ENCODE assay signal across 7 cellular contexts in genomic region chr10:80455461-80456345, GRCh38. TPM values are rescaled to one million over a fixed set of nuclear protein-coding genes. Genes with fewer than 3 reads are reported as not detected.
A peak's percentile ranks its signal among the peaks of the same experiment; 100 is the strongest.
DNase-seq lines count a peak whose midpoint lies in the region; ATAC-seq, FAIRE-seq and TF ChIP-seq lines count a peak whose summit lies in the region.

No MANE protein-coding gene starts in this region.

- peaks cover 24% of the 10 kb centered on the region for H3K4me1 ChIP-seq in IMR-90 (ENCODE audit: control insufficient read depth, insufficient read depth, low read length)
- peaks cover 60% of the 10 kb centered on the region for H3K4me1 ChIP-seq in keratinocyte (ENCODE audit: control insufficient read depth, extremely low read depth, insufficient read depth, low read length)

- H4K20me1 ChIP-seq in IMR-90 (ENCODE audit: insufficient read depth, low read length) (peaks cover 45% of the 10 kb centered on the region), keratinocyte (ENCODE audit: control insufficient read depth, extremely low read depth, insufficient read depth, low read length) (peaks cover 8% of the 10 kb centered on the region)

- H3K14ac ChIP-seq in IMR-90 (replicated peaks; ENCODE audit: low read depth, low read length), result peak overlapping the region; percentile 83; the same call in 1 of the 2 replicates

- TF ChIP-seq POLR2A in IMR-90 (IDR thresholded peaks at IDR 0.05; ENCODE audit: low read depth, low read length), result no peak

- no peak overlapping the region for H3K18ac ChIP-seq in IMR-90 (ENCODE audit: low read depth, low read length)

- in situ Hi-C loops in IMR-90 (cut with MboI; ENCODE audit: low sequenced_read_pairs), result loop anchor here (5.0 to 25.0 kb wide), 2 partner anchors 47 to 293 kb away; no protein-coding TSS in a partner anchor

- H3K9me1 ChIP-seq in IMR-90 (ENCODE audit: insufficient read depth, low read length), result peaks cover 47% of the 10 kb centered on the region
- H3K9me1 ChIP-seq in keratinocyte (ENCODE audit: control insufficient read depth, extremely low read depth, insufficient read depth, low read length), result no peaks in the 10 kb centered on the region

- no peak for DNase-seq in IMR-90
- DNase-seq in activated naive CD8-positive, alpha-beta T cell treated with anti-CD3 and anti-CD28 coated beads, Interleukin-2, amount 50 U/mL, for 24 hours, result no peak
- DNase-seq in keratinocyte (ENCODE audit: low read depth, low spot score), result no peak
- DNase-seq in substantia nigra (lab: John Stamatoyannopoulos, UW), result no peak
- no peak for DNase-seq in DMS79 treated with DMSO at 0.1 percent for 48 hours (lab: John Stamatoyannopoulos, UW)
- DNase-seq in hippocampal formation (lab: John Stamatoyannopoulos, UW), result no peak
- DNase-seq in stimulated activated CD4-positive, alpha-beta T cell treated with anti-CD3 and anti-CD28 coated beads, Interleukin-12 subunit alpha, Interleukin-12 subunit beta, amount 100 ng/mL, for 4 hours, result no peak

- H3K79me2 ChIP-seq in keratinocyte (ENCODE audit: control insufficient read depth, insufficient read depth, low read length), result peaks cover 64% of the 10 kb centered on the region

- intact Hi-C loops in IMR-90 (cut with micrococcal nuclease), result loop anchor here (1.0 kb wide), 1 partner anchor 50 kb away; no protein-coding TSS in a partner anchor

- peak overlapping the region; percentile 88 for H3K23ac ChIP-seq in IMR-90 (ENCODE audit: low read depth, low read length)

- POLR2A ChIA-PET in IMR-90 (lab: Charles Lee; ENCODE audit: unreplicated experiment), result no interaction called here

- H4K5ac ChIP-seq in IMR-90 (ENCODE audit: low read depth, low read length), result no peak overlapping the region

- no peaks in the 10 kb centered on the region for H3K9me3 Mint-ChIP-seq in activated naive CD8-positive, alpha-beta T cell treated with anti-CD3 and anti-CD28 coated beads, Interleukin-2, amount 50 U/mL, for 24 hours

- FAIRE-seq in keratinocyte (lab: Jason Lieb, UNC), result no peak

- no peak for TF ChIP-seq RAD21 in IMR-90 (IDR thresholded peaks at IDR 0.05; ENCODE audit: low read length)

- peak overlapping the region; percentile 15; the same call in 1 of the 2 replicates for H4K91ac ChIP-seq in IMR-90 (ENCODE audit: insufficient read depth, low read depth, low read length)

- 0 out of 3 replicates have a peak overlapping the region, but pooled peaks have one; percentile 21 for H2BK15ac ChIP-seq in IMR-90 (ENCODE audit: low read depth, low read length)

- H3K4me2 ChIP-seq in IMR-90 (ENCODE audit: low read depth, low read length), result peak overlapping the region; percentile 91
- peak overlapping the region; percentile 98 for H3K4me2 ChIP-seq in keratinocyte (ENCODE audit: control insufficient read depth, extremely low read depth, insufficient read depth, low read depth, low read length)

- H2BK120ac ChIP-seq in IMR-90 (ENCODE audit: low read depth, low read length), result no peak overlapping the region

- peaks cover 7% of the 10 kb centered on the region for H3K36me3 Mint-ChIP-seq in activated naive CD8-positive, alpha-beta T cell treated with anti-CD3 and anti-CD28 coated beads, Interleukin-2, amount 50 U/mL, for 24 hours (ENCODE audit: low read depth)

- CTCF ChIA-PET in IMR-90 (lab: Yijun Ruan, JAX), result interaction anchor here (1.1 to 1.5 kb wide), 2 partner anchors 11 to 50 kb away, joined by 3 to 7 read pairs; no protein-coding TSS in a partner anchor

- BruUV-seq in IMR-90 (replicated peaks; lab: Mats Ljungman, UMichigan), result no TSS peak

- ATAC-seq in IMR-90 (ENCODE audit: low read depth), result no peak
- ATAC-seq in activated naive CD8-positive, alpha-beta T cell treated with anti-CD3 and anti-CD28 coated beads, Interleukin-2, amount 50 U/mL, for 24 hours, result no peak

- no peaks in the 10 kb centered on the region for H3K27me3 ChIP-seq in IMR-90 (ENCODE audit: control insufficient read depth, insufficient read depth, low read length)
- no peaks in the 10 kb centered on the region for H3K27me3 ChIP-seq in keratinocyte (ENCODE audit: control insufficient read depth, extremely low read depth, insufficient read depth, low read length)

- peak overlapping the region; percentile 96 for H3K4me3 Mint-ChIP-seq in activated naive CD8-positive, alpha-beta T cell treated with anti-CD3 and anti-CD28 coated beads, Interleukin-2, amount 50 U/mL, for 24 hours

- H3K36me3 ChIP-seq in IMR-90 (ENCODE audit: control insufficient read depth, insufficient read depth, low read length) (no peaks in the 10 kb centered on the region; the same call in 1 of the 2 replicates), keratinocyte (ENCODE audit: control insufficient read depth in 2 of 2, extremely low read depth in 1 of 2, insufficient read depth in 2 of 2, low read length in 2 of 2) (peaks cover 0 to 2% of the 10 kb centered on the region in 2 experiments)

- 0 out of 2 replicates have a peak overlapping the region, but pooled peaks have one; percentile 15 for H3K27ac ChIP-seq in IMR-90 (ENCODE audit: insufficient read depth, low read length)
- H3K27ac ChIP-seq in keratinocyte (ENCODE audit: control insufficient read depth, insufficient read depth, low read length), result peak overlapping the region; percentile 79
- H3K27ac ChIP-seq in substantia nigra (ENCODE audit: low read depth, low read length, poor library complexity, severe bottlenecking), result peak overlapping the region; percentile 89

- TF ChIP-seq CTCF in IMR-90 (conservative IDR thresholded peaks at IDR 0.05; ENCODE audit: low read depth, low read length) (no peak), keratinocyte (optimal IDR thresholded peaks at IDR 0.05 in 1 of 3, IDR thresholded peaks at IDR 0.05 in 1 of 3, conservative IDR thresholded peaks at IDR 0.05 in 1 of 3; ENCODE audit: extremely low read depth in 1 of 3, insufficient read depth in 2 of 3, low read length in 3 of 3) (no peak)

- dilution Hi-C loops in IMR-90 (cut with HindIII; ENCODE audit: low sequenced_read_pairs, unreplicated experiment), result no loop called here
- dilution Hi-C loops in keratinocyte (cut with MboI; ENCODE audit: extremely low pct_ligation_motif_present, low sequenced_read_pairs), result no loop called here

- H3K79me1 ChIP-seq in IMR-90 (ENCODE audit: low read depth in 1 of 2, low read length in 2 of 2), result peaks cover 4 to 53% of the 10 kb centered on the region in 2 experiments

- H3K27ac Mint-ChIP-seq in activated naive CD8-positive, alpha-beta T cell treated with anti-CD3 and anti-CD28 coated beads, Interleukin-2, amount 50 U/mL, for 24 hours, result peak overlapping the region; percentile 88

- H3K4me3 ChIP-seq in IMR-90 (ENCODE audit: insufficient read depth, low read depth, low read length) (peak overlapping the region; percentile 73), keratinocyte (ENCODE audit: control insufficient read depth in 2 of 3, extremely low read depth in 1 of 3, insufficient read depth in 2 of 3, low read depth in 1 of 3, low read length in 3 of 3) (peak overlapping the region; percentile 81 to 90 (median 84))

- H2AFZ ChIP-seq in IMR-90 (replicated peaks; ENCODE audit: low read length, poor library complexity) (peak overlapping the region; percentile 91), keratinocyte (ENCODE audit: control insufficient read depth, low read length) (no peak overlapping the region)

- H3K4ac ChIP-seq in IMR-90 (ENCODE audit: low read depth, low read length), result peak overlapping the region; percentile 70

- peaks cover 61% of the 10 kb centered on the region for H3K4me1 Mint-ChIP-seq in activated naive CD8-positive, alpha-beta T cell treated with anti-CD3 and anti-CD28 coated beads, Interleukin-2, amount 50 U/mL, for 24 hours

- 94% methylated on average over 7 of the region's 13 CpGs; no CpG with 5 or more reads in 1 of the 2 experiments for WGBS in IMR-90 (ENCODE audit: extremely low coverage in 2 of 2, insufficient read length in 1 of 2), 2 experiments

- H3K9ac ChIP-seq in IMR-90 (ENCODE audit: low read depth, low read length) (peak overlapping the region; percentile 84), keratinocyte (ENCODE audit: control insufficient read depth, extremely low read depth, insufficient read depth, low read length) (peak overlapping the region; percentile 93)

- no peaks in the 10 kb centered on the region for H3K27me3 Mint-ChIP-seq in activated naive CD8-positive, alpha-beta T cell treated with anti-CD3 and anti-CD28 coated beads, Interleukin-2, amount 50 U/mL, for 24 hours

- 0 out of 2 replicates have a peak overlapping the region, but pooled peaks have one; percentile 18 for H2BK20ac ChIP-seq in IMR-90 (ENCODE audit: low read depth, low read length)

- H2BK5ac ChIP-seq in IMR-90 (ENCODE audit: low read depth, low read length, poor library complexity, severe bottlenecking), result peak overlapping the region; percentile 33

- peak overlapping the region in 1 of 2 experiments; percentile 30; a peak in 1 of 4 replicates for H4K8ac ChIP-seq in IMR-90 (ENCODE audit: low read depth in 2 of 2, low read length in 2 of 2)

- H3K9me3 ChIP-seq in IMR-90 (ENCODE audit: control insufficient read depth, insufficient read depth, low read length) (no peaks in the 10 kb centered on the region), keratinocyte (ENCODE audit: control insufficient read depth, low read depth, low read length) (peaks cover 2% of the 10 kb centered on the region)

- no peak overlapping the region for H3K56ac ChIP-seq in IMR-90 (ENCODE audit: extremely low read depth, insufficient read depth, low read length)

- H2AK5ac ChIP-seq in IMR-90 (ENCODE audit: low read depth, low read length), result peak overlapping the region; percentile 83; the same call in 1 of the 2 replicates

- H2AK9ac ChIP-seq in IMR-90 (replicated peaks; ENCODE audit: low read depth, low read length, poor library complexity), result peak overlapping the region; percentile 93

RNA-seq across cellular contexts. Expression of gene TSPAN14, which starts 1.6 kb away (rescaled TPM):
- total RNA-seq in IMR-90 (2012; rRNA removed), result 13.3 and 18.5 TPM in 2 replicates
- polyA plus RNA-seq in IMR-90 (2012; rRNA removed), result 40.6 and 43.0 TPM in 2 replicates
- 55.8 and 57.7 TPM in 2 replicates for polyA plus RNA-seq in IMR-90 (2012; cell fraction: cytosol; rRNA removed)
- 36.3 and 44.3 TPM in 2 replicates for polyA plus RNA-seq in IMR-90 (2012; cell fraction: nucleus; rRNA removed; ENCODE audit: low replicate concordance)
- 71.1 to 191 TPM (median 87.0 TPM) in 3 replicates for polyA plus RNA-seq in keratinocyte
- 24.8 TPM for polyA plus RNA-seq in keratinocyte (2011; ENCODE audit: low read depth)
- 64.9 and 73.6 TPM in 2 replicates for polyA plus RNA-seq in keratinocyte (2011; cell fraction: cytosol; rRNA removed)
- polyA plus RNA-seq in keratinocyte (2011; cell fraction: nucleus; rRNA removed), result 286 and 296 TPM in 2 replicates
- 89.0 and 143 TPM in 2 replicates for polyA plus RNA-seq in keratinocyte (2012; ENCODE audit: low replicate concordance)
- polyA minus RNA-seq in keratinocyte, result 94.5 to 356 TPM (median 124 TPM) in 3 replicates
- 73.1 TPM for polyA minus RNA-seq in keratinocyte (2011; cell fraction: cytosol; rRNA and poly(A)+ RNA removed)
- polyA minus RNA-seq in keratinocyte (2011; cell fraction: nucleus; rRNA and poly(A)+ RNA removed), result 118 and 190 TPM in 2 replicates

RNA-seq across cellular contexts. Expression of gene PRXL2A, which starts 47.4 kb away (rescaled TPM):
- 0.90 and 1.1 TPM in 2 replicates for total RNA-seq in IMR-90 (2012; rRNA removed)
- polyA plus RNA-seq in IMR-90 (2012; rRNA removed) (0.60 and 0.92 TPM in 2 replicates), keratinocyte (50.2 to 71.6 TPM (median 53.3 TPM) in 3 replicates)
- polyA plus RNA-seq in IMR-90 (2012; cell fraction: cytosol; rRNA removed), result 0.19 and 0.36 TPM in 2 replicates
- 0.10 and 0.17 TPM in 2 replicates for polyA plus RNA-seq in IMR-90 (2012; cell fraction: nucleus; rRNA removed; ENCODE audit: low replicate concordance)
- 28.2 TPM for polyA plus RNA-seq in keratinocyte (2011; ENCODE audit: low read depth)
- polyA plus RNA-seq in keratinocyte (2011; cell fraction: cytosol; rRNA removed), result 40.1 and 45.4 TPM in 2 replicates
- polyA plus RNA-seq in keratinocyte (2011; cell fraction: nucleus; rRNA removed), result 39.3 and 51.0 TPM in 2 replicates
- polyA plus RNA-seq in keratinocyte (2012; ENCODE audit: low replicate concordance), result 36.5 and 39.4 TPM in 2 replicates
- 7.6 to 27.0 TPM (median 20.6 TPM) in 3 replicates for polyA minus RNA-seq in keratinocyte
- polyA minus RNA-seq in keratinocyte (2011; cell fraction: cytosol; rRNA and poly(A)+ RNA removed), result 16.5 TPM
- 11.3 and 24.3 TPM in 2 replicates for polyA minus RNA-seq in keratinocyte (2011; cell fraction: nucleus; rRNA and poly(A)+ RNA removed)

Comparison
In these comparisons a context has a peak if more than half of its experiments do, and no peak if none do; other contexts are left out.
1. H3K27ac ChIP-seq: peak in every context shown above with its lines; median percentile 89 in substantia nigra; 79 in keratinocyte; 15 in IMR-90.
2. RNA of gene PRXL2A, which starts 47.4 kb away (polyA plus RNA-seq): 28.2 to 71.6 TPM in keratinocyte; 0.10 to 0.92 TPM in IMR-90; every median in the first group is over 10 times any median in the second.